23 cellular contexts compared by ENCODE assay signal in the genomic region with DNA sequence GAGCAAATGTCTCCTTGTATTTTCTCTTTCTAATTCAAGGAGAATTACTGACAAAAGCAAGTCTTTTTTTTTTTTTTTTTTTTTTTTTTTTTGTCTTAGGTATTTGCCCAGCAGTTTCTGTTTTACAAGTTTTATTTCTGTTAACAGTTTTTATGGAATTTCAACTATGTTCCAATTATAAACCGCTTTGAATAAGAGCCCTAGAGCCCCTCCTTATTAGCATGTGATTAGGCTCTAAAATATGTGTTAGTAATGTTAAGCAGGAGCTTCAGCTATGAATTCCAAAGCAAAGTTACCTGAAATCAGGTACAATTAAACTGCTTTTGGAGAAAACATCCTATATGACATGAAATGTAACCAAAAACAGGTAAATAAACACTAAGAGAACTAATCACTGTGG.
DNase-seq lines count a peak whose midpoint lies in the region; ATAC-seq and TF ChIP-seq lines count a peak whose summit lies in the region.
"Had no signal": no experiment of that assay in that cellular context is flagged by ENCODE, and none has a peak within 500 bp of the region (broad histone marks: within the 10 kb centered on the region; RNA-seq: fewer than 3 reads in every experiment).

No MANE protein-coding gene starts in this region.

- H3K4me1 Mint-ChIP-seq in WTC11, result peaks cover 44% of the 10 kb centered on the region
- H3K4me1 Mint-ChIP-seq: CD4-positive, CD25-positive, alpha-beta regulatory T cell had no signal

- no peaks in the 10 kb centered on the region for H3K79me2 ChIP-seq in hepatocyte

- TF ChIP-seq CTCF in WTC11 (IDR thresholded peaks at IDR 0.05) (no peak), hepatocyte (IDR thresholded peaks at IDR 0.05; ENCODE audit: poor library complexity) (no peak), lung (IDR thresholded peaks at IDR 0.05; ENCODE audit: control extremely low read depth, extremely low read depth) (no peak), coronary artery (IDR thresholded peaks at IDR 0.05) (no peak)

- peak overlapping the region; percentile 64 for H3K27ac ChIP-seq in HUES48 (ENCODE audit: low read depth, low read length)
- H3K27ac ChIP-seq in hepatocyte, result no peak overlapping the region
- H3K27ac ChIP-seq in lung (ENCODE audit: low read depth in 1 of 2, low read length in 1 of 2), result no peak overlapping the region
- H3K27ac ChIP-seq in coronary artery, result no peak overlapping the region
- H3K27ac ChIP-seq: HL-60, KMS-11, PC-9 had no signal

- CTCF ChIA-PET in WTC11 (lab: Charles Lee), result no interaction called here

- 26% methylated on average over 1 of the region's 1 CpG for WGBS in hepatocyte (ENCODE audit: low lambda C conversion rate, missing lambda C conversion rate)
- WGBS in lung, 2 donors, result 23 to 68% methylated on average over 1 of the region's 1 CpG

- H3K27me3 Mint-ChIP-seq in WTC11 (ENCODE audit: low read depth), result no peaks in the 10 kb centered on the region
- H3K27me3 Mint-ChIP-seq: CD4-positive, CD25-positive, alpha-beta regulatory T cell had no signal

- peak overlapping the region; percentile 90 for H3K4me3 Mint-ChIP-seq in WTC11
- H3K4me3 Mint-ChIP-seq: CD4-positive, CD25-positive, alpha-beta regulatory T cell had no signal

- no peak overlapping the region for H2AFZ ChIP-seq in hepatocyte
- H2AFZ ChIP-seq: PC-9 had no signal

- DNase-seq in WTC11 (ENCODE audit: low spot score), result no peak
- DNase-seq in hepatocyte (ENCODE audit: low spot score), result no peak
- no peak for DNase-seq in lung (ENCODE audit: low spot score)
- no peak for DNase-seq in RPMI8226
- DNase-seq in activated gamma-delta T cell (lab: John Stamatoyannopoulos, UW), result no peak
- DNase-seq in coronary artery (ENCODE audit: low spot score), result no peak
- no peak for DNase-seq in stimulated activated CD4-positive, alpha-beta T cell treated with anti-CD3 and anti-CD28 coated beads, Interleukin-1b, Interleukin-23, amount 100 ng/mL, for 48 hours
- DNase-seq: ACHN; Caco-2; CD4-positive, CD25-positive, alpha-beta regulatory T cell; DMS153; NCI-H1092; NCI-H146; NCI-H2081 treated with DMSO at 0.1 percent for 48 hours; NCI-H510A treated with DMSO at 0.1 percent for 48 hours; NCI-H82; PC-9; Right ventricle myocardium superior; SK-N-SH had no signal

- peaks cover 74% of the 10 kb centered on the region for H3K36me3 Mint-ChIP-seq in WTC11
- H3K36me3 Mint-ChIP-seq: CD4-positive, CD25-positive, alpha-beta regulatory T cell had no signal

- H3K27ac Mint-ChIP-seq in WTC11, result peak overlapping the region; percentile 94
- H3K27ac Mint-ChIP-seq: CD4-positive, CD25-positive, alpha-beta regulatory T cell had no signal

- H3K36me3 ChIP-seq in HUES48 (ENCODE audit: control insufficient read depth, insufficient read depth, low read length) (peaks cover 2% of the 10 kb centered on the region; the same call in 1 of the 2 replicates), hepatocyte (replicated peaks; ENCODE audit: insufficient read depth, low read depth) (no peaks in the 10 kb centered on the region), lung (ENCODE audit: control insufficient read depth in 2 of 2, insufficient read depth in 2 of 2, low read length in 2 of 2) (no peaks in the 10 kb centered on the region)
- H3K36me3 ChIP-seq: HAP-1 had no signal

- peaks cover 12% of the 10 kb centered on the region for H3K9me3 Mint-ChIP-seq in WTC11

- H3K4me1 ChIP-seq in HUES48 (ENCODE audit: control insufficient read depth, insufficient read depth, low read length), result peaks cover 40% of the 10 kb centered on the region
- no peaks in the 10 kb centered on the region for H3K4me1 ChIP-seq in hepatocyte (ENCODE audit: insufficient read depth)
- no peaks in the 10 kb centered on the region for H3K4me1 ChIP-seq in lung (ENCODE audit: control insufficient read depth in 2 of 2, insufficient read depth in 2 of 2, low read length in 2 of 2)
- H3K4me1 ChIP-seq: Caco-2 had no signal

- H3K4me3 ChIP-seq in HUES48 (ENCODE audit: low read depth, low read length), result peak overlapping the region; percentile 41; the same call in 1 of the 2 replicates
- H3K4me3 ChIP-seq in hepatocyte, result no peak overlapping the region
- H3K4me3 ChIP-seq in lung, result no peak overlapping the region
- H3K4me3 ChIP-seq in coronary artery, result no peak overlapping the region
- H3K4me3 ChIP-seq: HAP-1, PC-9 had no signal

- H3K9me2 ChIP-seq in hepatocyte (replicated peaks; ENCODE audit: insufficient read depth), result no peaks in the 10 kb centered on the region
- H3K9me2 ChIP-seq: SK-N-SH had no signal

- POLR2A ChIA-PET in WTC11 (lab: Charles Lee), result no interaction called here

- no peaks in the 10 kb centered on the region for H3K27me3 ChIP-seq in HUES48 (ENCODE audit: control insufficient read depth, insufficient read depth, low read length)
- no peaks in the 10 kb centered on the region for H3K27me3 ChIP-seq in hepatocyte
- no peaks in the 10 kb centered on the region for H3K27me3 ChIP-seq in lung (ENCODE audit: control insufficient read depth, insufficient read depth)

- H3K9me3 ChIP-seq in HUES48 (ENCODE audit: control insufficient read depth, insufficient read depth, low read length) (no peaks in the 10 kb centered on the region), hepatocyte (ENCODE audit: low read depth) (no peaks in the 10 kb centered on the region), lung (ENCODE audit: control insufficient read depth in 2 of 2, insufficient read depth in 1 of 2, low read length in 1 of 2) (no peaks in the 10 kb centered on the region)
- H3K9me3 ChIP-seq: Caco-2, HAP-1, SK-N-SH had no signal

- no peak overlapping the region for H3K9ac ChIP-seq in HUES48 (ENCODE audit: low read depth, low read length)
- H3K9ac ChIP-seq: KMS-11, SK-N-SH had no signal

- H3K4me2 ChIP-seq in hepatocyte, result peak overlapping the region; percentile 14
- H3K4me2 ChIP-seq: KMS-11, PC-9, SK-N-SH had no signal

- ATAC-seq in WTC11 (no peak), lung (ENCODE audit: insufficient read depth, low FRiP score) (peak; percentile 34)

- no peaks in the 10 kb centered on the region for H4K20me1 ChIP-seq in hepatocyte (ENCODE audit: insufficient read depth, poor library complexity, severe bottlenecking)

TF ChIP-seq in WTC11, 78 proteins besides CTCF, POLR2A, EP300 and RAD21 (continues in another document):
- TF ChIP-seq TP53 (CRISPR knock-in tag; IDR thresholded peaks at IDR 0.05), result no peak
- TF ChIP-seq, protein P1, sequence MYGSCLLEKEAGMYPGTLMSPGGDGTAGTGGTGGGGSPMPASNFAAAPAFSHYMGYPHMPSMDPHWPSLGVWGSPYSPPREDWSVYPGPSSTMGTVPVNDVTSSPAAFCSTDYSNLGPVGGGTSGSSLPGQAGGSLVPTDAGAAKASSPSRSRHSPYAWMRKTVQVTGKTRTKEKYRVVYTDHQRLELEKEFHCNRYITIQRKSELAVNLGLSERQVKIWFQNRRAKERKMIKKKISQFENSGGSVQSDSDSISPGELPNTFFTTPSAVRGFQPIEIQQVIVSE (CRISPR knock-in tag; IDR thresholded peaks at IDR 0.05; ENCODE audit: borderline replicate concordance), result no peak
- TF ChIP-seq, protein P2, sequence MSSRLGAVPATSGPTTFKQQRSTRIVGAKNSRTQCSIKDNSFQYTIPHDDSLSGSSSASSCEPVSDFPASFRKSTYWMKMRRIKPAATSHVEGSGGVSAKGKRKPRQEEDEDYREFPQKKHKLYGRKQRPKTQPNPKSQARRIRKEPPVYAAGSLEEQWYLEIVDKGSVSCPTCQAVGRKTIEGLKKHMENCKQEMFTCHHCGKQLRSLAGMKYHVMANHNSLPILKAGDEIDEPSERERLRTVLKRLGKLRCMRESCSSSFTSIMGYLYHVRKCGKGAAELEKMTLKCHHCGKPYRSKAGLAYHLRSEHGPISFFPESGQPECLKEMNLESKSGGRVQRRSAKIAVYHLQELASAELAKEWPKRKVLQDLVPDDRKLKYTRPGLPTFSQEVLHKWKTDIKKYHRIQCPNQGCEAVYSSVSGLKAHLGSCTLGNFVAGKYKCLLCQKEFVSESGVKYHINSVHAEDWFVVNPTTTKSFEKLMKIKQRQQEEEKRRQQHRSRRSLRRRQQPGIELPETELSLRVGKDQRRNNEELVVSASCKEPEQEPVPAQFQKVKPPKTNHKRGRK (CRISPR knock-in tag; IDR thresholded peaks at IDR 0.05; ENCODE audit: borderline replicate concordance), result no peak
- TF ChIP-seq JUN (CRISPR knock-in tag; IDR thresholded peaks at IDR 0.05), result no peak
- no peak for TF ChIP-seq ZBTB21 (CRISPR knock-in tag; IDR thresholded peaks at IDR 0.05; ENCODE audit: borderline replicate concordance)
- no peak for TF ChIP-seq CREB1 (CRISPR knock-in tag; IDR thresholded peaks at IDR 0.05)
- TF ChIP-seq, protein P3, sequence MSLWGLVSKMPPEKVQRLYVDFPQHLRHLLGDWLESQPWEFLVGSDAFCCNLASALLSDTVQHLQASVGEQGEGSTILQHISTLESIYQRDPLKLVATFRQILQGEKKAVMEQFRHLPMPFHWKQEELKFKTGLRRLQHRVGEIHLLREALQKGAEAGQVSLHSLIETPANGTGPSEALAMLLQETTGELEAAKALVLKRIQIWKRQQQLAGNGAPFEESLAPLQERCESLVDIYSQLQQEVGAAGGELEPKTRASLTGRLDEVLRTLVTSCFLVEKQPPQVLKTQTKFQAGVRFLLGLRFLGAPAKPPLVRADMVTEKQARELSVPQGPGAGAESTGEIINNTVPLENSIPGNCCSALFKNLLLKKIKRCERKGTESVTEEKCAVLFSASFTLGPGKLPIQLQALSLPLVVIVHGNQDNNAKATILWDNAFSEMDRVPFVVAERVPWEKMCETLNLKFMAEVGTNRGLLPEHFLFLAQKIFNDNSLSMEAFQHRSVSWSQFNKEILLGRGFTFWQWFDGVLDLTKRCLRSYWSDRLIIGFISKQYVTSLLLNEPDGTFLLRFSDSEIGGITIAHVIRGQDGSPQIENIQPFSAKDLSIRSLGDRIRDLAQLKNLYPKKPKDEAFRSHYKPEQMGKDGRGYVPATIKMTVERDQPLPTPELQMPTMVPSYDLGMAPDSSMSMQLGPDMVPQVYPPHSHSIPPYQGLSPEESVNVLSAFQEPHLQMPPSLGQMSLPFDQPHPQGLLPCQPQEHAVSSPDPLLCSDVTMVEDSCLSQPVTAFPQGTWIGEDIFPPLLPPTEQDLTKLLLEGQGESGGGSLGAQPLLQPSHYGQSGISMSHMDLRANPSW (CRISPR knock-in tag; conservative IDR thresholded peaks at IDR 0.05; ENCODE audit: low read depth), result no peak
- no peak for TF ChIP-seq ZNF219 (CRISPR knock-in tag; IDR thresholded peaks at IDR 0.05; ENCODE audit: borderline replicate concordance)
